8 cellular contexts compared by ENCODE assay signal in the genomic region with DNA sequence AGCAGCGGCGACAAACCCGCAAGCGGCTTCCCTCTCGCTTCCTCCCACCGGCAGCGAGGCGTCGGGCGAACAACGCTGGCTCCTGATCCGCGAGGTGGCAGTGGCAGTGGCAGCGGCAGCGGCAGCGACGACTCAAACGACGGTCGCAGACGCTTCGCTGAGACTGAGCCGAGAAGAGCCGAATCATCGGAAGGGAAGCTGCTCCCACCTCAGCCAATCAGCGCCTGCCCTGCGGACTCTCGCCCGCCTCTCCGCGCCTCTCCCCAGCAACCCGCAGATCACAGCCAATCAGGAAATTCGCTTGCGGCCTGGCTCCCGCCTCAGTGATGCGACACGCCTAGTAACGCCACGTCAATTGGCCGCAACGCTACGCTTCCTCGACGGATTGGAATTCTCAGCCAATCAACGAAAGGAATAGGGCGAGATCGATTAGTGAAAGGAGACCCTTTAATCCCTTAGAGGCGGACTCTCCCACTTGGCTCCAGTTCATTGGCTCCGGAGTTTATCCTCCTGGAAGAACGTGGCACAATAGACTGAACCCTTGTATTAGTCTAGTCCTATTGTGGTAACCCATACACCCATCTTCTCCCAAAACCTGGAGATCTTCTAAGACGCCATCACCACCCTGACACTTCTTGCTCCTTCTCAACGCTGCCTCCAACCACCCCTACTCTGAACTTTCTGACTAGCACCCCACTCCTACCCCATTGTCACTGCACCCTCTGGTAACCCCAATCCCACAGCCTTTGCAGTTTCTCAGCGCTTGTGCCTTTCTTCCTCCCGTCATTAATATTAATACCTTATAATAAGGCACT. TPM values are rescaled to one million over a fixed set of nuclear protein-coding genes. Genes with fewer than 3 reads are reported as not detected.
DNase-seq lines count a peak whose midpoint lies in the region; FAIRE-seq and TF ChIP-seq lines count a peak whose summit lies in the region.

A gene (minus strand): TSS at position 165 of the 815 bp plus-strand sequence. CDS start 272 bp downstream, outside the sequence.

- no peak within 1 kb of the TSS for H2BK12ac ChIP-seq in neuronal stem cell (ENCODE audit: low read length)

- H3K4me1 ChIP-seq in neuronal stem cell (ENCODE audit: control insufficient read depth in 2 of 2, insufficient read depth in 1 of 2, low read depth in 1 of 2, low read length in 2 of 2) = peaks cover 7 to 13% of the 10 kb centered on the region in 2 donors

- peak within 1 kb of the TSS; percentile 51 for H3K4me2 ChIP-seq in neuronal stem cell (ENCODE audit: insufficient read depth, low read length, poor library complexity, severe bottlenecking)

- peak within 1 kb of the TSS; percentile 98 for H3K27ac ChIP-seq in SK-N-MC
- H3K27ac ChIP-seq in neuronal stem cell (replicated peaks; ENCODE audit: low read length) = peak within 1 kb of the TSS; percentile 96
- H3K27ac ChIP-seq in substantia nigra (ENCODE audit: low read depth, low read length, poor library complexity, severe bottlenecking) = peak within 1 kb of the TSS; percentile 92

- H3K9me3 ChIP-seq in SK-N-MC (ENCODE audit: low read depth, low read length) (no peaks in the 10 kb centered on the region), neuronal stem cell (replicated peaks in 1 of 2; ENCODE audit: control insufficient read depth in 2 of 2, insufficient read depth in 1 of 2, low read depth in 1 of 2, low read length in 2 of 2) (no peaks in the 10 kb centered on the region)

- peak within 1 kb of the TSS; percentile 35 for H2BK120ac ChIP-seq in neuronal stem cell (ENCODE audit: low read depth, low read length)

- no peaks in the 10 kb centered on the region for H3K27me3 ChIP-seq in neuronal stem cell (ENCODE audit: control insufficient read depth in 3 of 3, insufficient read depth in 3 of 3, low read depth in 1 of 3, low read length in 3 of 3)

- peak within 1 kb of the TSS; percentile 91 for H2BK5ac ChIP-seq in neuronal stem cell (ENCODE audit: low read length)

- H2AFZ ChIP-seq in neuronal stem cell (ENCODE audit: low read length) = peak within 1 kb of the TSS; percentile 87

- peak within 1 kb of the TSS; percentile 89 for H3K9ac ChIP-seq in SK-N-MC (ENCODE audit: insufficient read length)
- H3K9ac ChIP-seq in neuronal stem cell (ENCODE audit: low read depth, low read length, poor library complexity) = peak within 1 kb of the TSS; percentile 98

- H3K27ac Mint-ChIP-seq in HFFc6 = peak within 1 kb of the TSS; percentile 98
- H3K27ac Mint-ChIP-seq in activated naive CD4-positive, alpha-beta T cell treated with anti-CD3 and anti-CD28 coated beads, Interleukin-2, amount 10 ng/mL, durations not matched to agents 7 days and 5 days = peak within 1 kb of the TSS; percentile 97

- no peak within 1 kb of the TSS for H3K4ac ChIP-seq in neuronal stem cell (ENCODE audit: low read length)

- no peak within 1 kb of the TSS for H4K8ac ChIP-seq in neuronal stem cell (ENCODE audit: low read depth, low read length)

- H3K23ac ChIP-seq in neuronal stem cell (ENCODE audit: low read depth, low read length, poor library complexity) = peak within 1 kb of the TSS; percentile 97

- WGBS in neuronal stem cell (ENCODE audit: extremely low coverage in 2 of 2, insufficient read length in 2 of 2, insufficient replicate concordance in 1 of 2), 2 donors = no CpG with 5 or more reads among the region's 54 CpGs

- peak within 1 kb of the TSS; percentile 99 for H3K4me3 Mint-ChIP-seq in HFFc6
- H3K4me3 Mint-ChIP-seq in activated naive CD4-positive, alpha-beta T cell treated with anti-CD3 and anti-CD28 coated beads, Interleukin-2, amount 10 ng/mL, durations not matched to agents 7 days and 5 days = peak within 1 kb of the TSS; percentile 90

- TF ChIP-seq POLR2A in NB4 (IDR thresholded peaks at IDR 0.05; ENCODE audit: extremely low read depth, insufficient read length) = peak; percentile 98

- H3K27me3 Mint-ChIP-seq in HFFc6 (ENCODE audit: insufficient read depth) = peaks cover 5% of the 10 kb centered on the region
- no peaks in the 10 kb centered on the region for H3K27me3 Mint-ChIP-seq in activated naive CD4-positive, alpha-beta T cell treated with anti-CD3 and anti-CD28 coated beads, Interleukin-2, amount 10 ng/mL, durations not matched to agents 7 days and 5 days

- H3K14ac ChIP-seq in neuronal stem cell (ENCODE audit: low read length) = peak within 1 kb of the TSS; percentile 65

- no peaks in the 10 kb centered on the region for H3K9me3 Mint-ChIP-seq in HFFc6
- H3K9me3 Mint-ChIP-seq in activated naive CD4-positive, alpha-beta T cell treated with anti-CD3 and anti-CD28 coated beads, Interleukin-2, amount 10 ng/mL, durations not matched to agents 7 days and 5 days = no peaks in the 10 kb centered on the region

- H4K91ac ChIP-seq in neuronal stem cell (ENCODE audit: low read depth, low read length, poor library complexity) = no peak within 1 kb of the TSS

- peak within 1 kb of the TSS; percentile 95 for H3K18ac ChIP-seq in neuronal stem cell (ENCODE audit: low read length)

- peak within 1 kb of the TSS; percentile 51 for H2AK5ac ChIP-seq in neuronal stem cell (ENCODE audit: low read depth, low read length)

- TF ChIP-seq CTCF in HFFc6 (IDR thresholded peaks at IDR 0.05) = no peak
- peak; percentile 6 for TF ChIP-seq CTCF in NB4 (IDR thresholded peaks at IDR 0.05; ENCODE audit: low read depth, low read length)

- peak within 1 kb of the TSS; percentile 70 for H3K4me3 ChIP-seq in NB4 (ENCODE audit: low read depth, low read length)
- peak within 1 kb of the TSS; percentile 95 for H3K4me3 ChIP-seq in SK-N-MC
- H3K4me3 ChIP-seq in neuronal stem cell (ENCODE audit: low read length in 2 of 2) = peak within 1 kb of the TSS; percentile 90 to 91

- peaks cover 51% of the 10 kb centered on the region for H3K4me1 Mint-ChIP-seq in HFFc6 (ENCODE audit: low read depth)
- H3K4me1 Mint-ChIP-seq in activated naive CD4-positive, alpha-beta T cell treated with anti-CD3 and anti-CD28 coated beads, Interleukin-2, amount 10 ng/mL, durations not matched to agents 7 days and 5 days = peaks cover 61% of the 10 kb centered on the region

- peak; percentile 98 for FAIRE-seq in frontal cortex (lab: Jason Lieb, UNC)

- peak; percentile 99 for DNase-seq in GM04503 (ENCODE audit: low read depth)
- peak; percentile 99 for DNase-seq in HFFc6
- DNase-seq in NB4 (ENCODE audit: low read depth) = peak; percentile 100
- peak; percentile 97 for DNase-seq in SK-N-MC (ENCODE audit: low read depth, low spot score)
- peak; percentile 99 for DNase-seq in activated naive CD4-positive, alpha-beta T cell treated with anti-CD3 and anti-CD28 coated beads, Interleukin-2, amount 10 ng/mL, durations not matched to agents 7 days and 5 days
- peak; percentile 99 for DNase-seq in frontal cortex (ENCODE audit: low spot score in 2 of 2)
- peak; percentile 99 for DNase-seq in neuronal stem cell (ENCODE audit: low spot score)
- DNase-seq in substantia nigra (lab: John Stamatoyannopoulos, UW) = peak; percentile 79 to 99 (median 98)

- no peak within 1 kb of the TSS for H2BK15ac ChIP-seq in neuronal stem cell (ENCODE audit: low read length)

- peaks cover 12% of the 10 kb centered on the region for H3K79me1 ChIP-seq in neuronal stem cell (ENCODE audit: low read depth, low read length)

- CTCF ChIA-PET in activated naive CD4-positive, alpha-beta T cell treated with anti-CD3 and anti-CD28 coated beads, Interleukin-2, amount 10 ng/mL, durations not matched to agents 7 days and 5 days (lab: Charles Lee) = interaction anchor here (0.9 to 2.3 kb wide), 6 partner anchors 8 to 186 kb away, joined by 3 to 7 read pairs (median 4); a partner anchor contains a TSS

- H3K36me3 Mint-ChIP-seq in HFFc6 (ENCODE audit: low read depth) = peaks cover 39% of the 10 kb centered on the region
- H3K36me3 Mint-ChIP-seq in activated naive CD4-positive, alpha-beta T cell treated with anti-CD3 and anti-CD28 coated beads, Interleukin-2, amount 10 ng/mL, durations not matched to agents 7 days and 5 days = peaks cover 58% of the 10 kb centered on the region

- peaks cover 64% of the 10 kb centered on the region for H3K36me3 ChIP-seq in SK-N-MC (ENCODE audit: insufficient read depth, low read length)
- peaks cover 42 to 79% of the 10 kb centered on the region in 2 donors for H3K36me3 ChIP-seq in neuronal stem cell (replicated peaks in 1 of 2; ENCODE audit: control insufficient read depth in 2 of 2, insufficient read depth in 2 of 2, low read length in 2 of 2)

RNA-seq across cellular contexts. Expression of the gene that starts here (rescaled TPM):
- total RNA-seq in HFFc6 (2021; fragmentation: NEBNext Ultra II Directional; extraction: Animal tissue kit (Norgen Biotek cat#: 25700)) = 100 to 1,000 TPM; 324 to 457 (median 374) TPM
- total RNA-seq in frontal cortex = 205 TPM
- 97.4 TPM for polyA plus RNA-seq in neuronal stem cell (2013, experiment 1 of 2)
- 97.3 TPM for polyA plus RNA-seq in neuronal stem cell (2013, experiment 2 of 2)

Comparison
In these comparisons a context has a peak if more than half of its experiments do, and no peak if none do; other contexts are left out.
1. Peak in every context shown above with its lines: DNase-seq, H3K4me3 ChIP-seq and H3K27ac ChIP-seq.